ENCODE assay signal across 24 cellular contexts in genomic region chr12:18849080-18849479, GRCh38.
A peak's percentile ranks its signal among the peaks of the same experiment; 100 is the strongest.
DNase-seq lines count a peak whose midpoint lies in the region; ATAC-seq and TF ChIP-seq lines count a peak whose summit lies in the region.
"Had no signal": no experiment of that assay in that cellular context is flagged by ENCODE, and none has a peak within 500 bp of the region (broad histone marks: within the 10 kb centered on the region; RNA-seq: fewer than 3 reads in every experiment).

No MANE protein-coding gene starts in this region.

- H3K14ac ChIP-seq in mesenchymal stem cell (ENCODE audit: low read length in 2 of 2): no peak overlapping the region

- no peaks in the 10 kb centered on the region for H3K36me3 ChIP-seq in mesenchymal stem cell (ENCODE audit: control insufficient read depth in 1 of 2, insufficient read depth in 2 of 2, low read depth in 1 of 2, low read length in 2 of 2)
- no peaks in the 10 kb centered on the region for H3K36me3 ChIP-seq in GM23338 (ENCODE audit: insufficient read depth)
- H3K36me3 ChIP-seq: heart right ventricle, right lobe of liver had no signal

- no peak overlapping the region for H4K8ac ChIP-seq in mesenchymal stem cell (ENCODE audit: low read length)

- H3K27ac Mint-ChIP-seq in Calu3 (ENCODE audit: unreplicated experiment) (no peak overlapping the region), GM23338 (no peak overlapping the region)
- no peak overlapping the region for H3K27ac Mint-ChIP-seq in activated CD8-positive, alpha-beta T cell treated with anti-CD3 and anti-CD28 coated beads for 36 hours
- H3K27ac Mint-ChIP-seq: activated naive CD4-positive, alpha-beta T cell treated with anti-CD3 and anti-CD28 coated beads, Interleukin-2, amount 10 ng/mL, durations not matched to agents 7 days and 5 days; CD4-positive, alpha-beta memory T cell; stimulated activated naive CD8-positive, alpha-beta T cell treated with anti-CD3 and anti-CD28 coated beads, Interleukin-15, amount 100 ng/mL, for 72 hours; type B pancreatic cell had no signal

- CTCF ChIA-PET in Calu3 (lab: Charles Lee): interaction anchor here (0.7 to 1.0 kb wide), 2 partner anchors 10 to 374 kb away, joined by 3 read pairs; no protein-coding TSS in a partner anchor
- CTCF ChIA-PET in activated CD8-positive, alpha-beta T cell treated with anti-CD3 and anti-CD28 coated beads for 36 hours (lab: Charles Lee): interaction anchor here (1.4 kb wide), 1 partner anchor 337 kb away, joined by 4 read pairs; no protein-coding TSS in a partner anchor

- H3K4me3 Mint-ChIP-seq in Calu3 (ENCODE audit: low read depth, unreplicated experiment): no peak overlapping the region
- H3K4me3 Mint-ChIP-seq in GM23338: no peak overlapping the region
- no peak overlapping the region for H3K4me3 Mint-ChIP-seq in activated CD8-positive, alpha-beta T cell treated with anti-CD3 and anti-CD28 coated beads for 36 hours
- H3K4me3 Mint-ChIP-seq: activated naive CD4-positive, alpha-beta T cell treated with anti-CD3 and anti-CD28 coated beads, Interleukin-2, amount 10 ng/mL, durations not matched to agents 7 days and 5 days; CD4-positive, alpha-beta memory T cell; stimulated activated naive CD8-positive, alpha-beta T cell treated with anti-CD3 and anti-CD28 coated beads, Interleukin-15, amount 100 ng/mL, for 72 hours; type B pancreatic cell had no signal

- H2AFZ ChIP-seq in mesenchymal stem cell (ENCODE audit: low read depth, low read length) (no peak overlapping the region), GM23338 (no peak overlapping the region)

- H3K9me2 ChIP-seq in GM23338 (ENCODE audit: insufficient read depth): peaks cover 10% of the 10 kb centered on the region; the same call in 1 of the 2 replicates

- H3K27ac ChIP-seq in mesenchymal stem cell (ENCODE audit: low read length, poor library complexity, severe bottlenecking) (no peak overlapping the region), GM23338 (ENCODE audit: low read depth) (no peak overlapping the region)
- H3K27ac ChIP-seq: heart right ventricle, right lobe of liver had no signal

- H3K27me3 Mint-ChIP-seq in Calu3 (ENCODE audit: unreplicated experiment) (no peaks in the 10 kb centered on the region), GM23338 (ENCODE audit: insufficient read depth, low read depth, poor library complexity) (peaks cover under 1% of the 10 kb centered on the region)
- H3K27me3 Mint-ChIP-seq in activated CD8-positive, alpha-beta T cell treated with anti-CD3 and anti-CD28 coated beads for 36 hours: peaks cover 4% of the 10 kb centered on the region
- H3K27me3 Mint-ChIP-seq: activated naive CD4-positive, alpha-beta T cell treated with anti-CD3 and anti-CD28 coated beads, Interleukin-2, amount 10 ng/mL, durations not matched to agents 7 days and 5 days had no signal

- DNase-seq in Calu3: peak; percentile 3
- peak; percentile 13 for DNase-seq in M059J (ENCODE audit: low read depth)
- peak; percentile 18 for DNase-seq in epithelial cell of proximal tubule (ENCODE audit: low read depth)
- peak; percentile 76 for DNase-seq in mesenchymal stem cell
- no peak for DNase-seq in GM23338 (ENCODE audit: low spot score)
- no peak for DNase-seq in amniotic stem cell (lab: John Stamatoyannopoulos, UW)
- DNase-seq in activated CD8-positive, alpha-beta T cell treated with anti-CD3 and anti-CD28 coated beads for 36 hours: no peak
- DNase-seq: activated CD4-positive, alpha-beta T cell treated with anti-CD3 and anti-CD28 coated beads, Interleukin-2, amount 50 U/mL, for 48 hours; activated naive CD4-positive, alpha-beta T cell treated with anti-CD3 and anti-CD28 coated beads, Interleukin-2, amount 10 ng/mL, durations not matched to agents 7 days and 5 days; CD4-positive, alpha-beta memory T cell; DMS53; erythroblast; GOT3; heart right ventricle; islet precursor cell; midbrain; NCI-H2029 treated with DMSO at 0.1 percent for 48 hours; NCI-H524; right lobe of liver; stimulated activated naive CD8-positive, alpha-beta T cell treated with anti-CD3 and anti-CD28 coated beads, Interleukin-15, amount 100 ng/mL, for 72 hours had no signal

- H3K4me3 ChIP-seq in epithelial cell of proximal tubule (ENCODE audit: low read depth, low read length) (no peak overlapping the region), mesenchymal stem cell (ENCODE audit: insufficient read depth in 1 of 2, low read depth in 1 of 2, low read length in 2 of 2) (no peak overlapping the region), GM23338 (no peak overlapping the region)
- H3K4me3 ChIP-seq: heart right ventricle, K562, right lobe of liver had no signal

- H3K9me3 Mint-ChIP-seq in Calu3 (ENCODE audit: low read depth, unreplicated experiment): no peaks in the 10 kb centered on the region
- H3K9me3 Mint-ChIP-seq in GM23338: no peaks in the 10 kb centered on the region
- H3K9me3 Mint-ChIP-seq in activated CD8-positive, alpha-beta T cell treated with anti-CD3 and anti-CD28 coated beads for 36 hours: no peaks in the 10 kb centered on the region
- H3K9me3 Mint-ChIP-seq: activated naive CD4-positive, alpha-beta T cell treated with anti-CD3 and anti-CD28 coated beads, Interleukin-2, amount 10 ng/mL, durations not matched to agents 7 days and 5 days; stimulated activated naive CD8-positive, alpha-beta T cell treated with anti-CD3 and anti-CD28 coated beads, Interleukin-15, amount 100 ng/mL, for 72 hours; type B pancreatic cell had no signal

- H2BK120ac ChIP-seq in mesenchymal stem cell (ENCODE audit: low read depth, low read length): no peak overlapping the region

- no peak overlapping the region for H3K4me2 ChIP-seq in mesenchymal stem cell (ENCODE audit: low read length, poor library complexity, severe bottlenecking)
- no peak overlapping the region for H3K4me2 ChIP-seq in GM23338

- H3K18ac ChIP-seq in mesenchymal stem cell (ENCODE audit: low read depth in 1 of 2, low read length in 2 of 2): peak overlapping the region in 1 of 2 experiments; percentile 40

- H3K79me1 ChIP-seq in mesenchymal stem cell (replicated peaks; ENCODE audit: low read length, poor library complexity, severe bottlenecking): no peaks in the 10 kb centered on the region

- no peaks in the 10 kb centered on the region for H3K9me3 ChIP-seq in mesenchymal stem cell (ENCODE audit: control insufficient read depth, low read length)
- H3K9me3 ChIP-seq: heart right ventricle, right lobe of liver had no signal

- H2AK5ac ChIP-seq in mesenchymal stem cell (ENCODE audit: low read length, severe bottlenecking): no peak overlapping the region

- no peak overlapping the region for H2BK12ac ChIP-seq in mesenchymal stem cell (ENCODE audit: low read length in 2 of 2)

- H3K23ac ChIP-seq in mesenchymal stem cell (ENCODE audit: low read length in 2 of 2): no peak overlapping the region

- H3K27me3 ChIP-seq in mesenchymal stem cell (ENCODE audit: control insufficient read depth in 1 of 2, insufficient read depth in 1 of 2, low read length in 2 of 2) (no peaks in the 10 kb centered on the region), GM23338 (ENCODE audit: insufficient read depth) (no peaks in the 10 kb centered on the region)
- H3K27me3 ChIP-seq: heart right ventricle, right lobe of liver had no signal

- no peaks in the 10 kb centered on the region for H4K20me1 ChIP-seq in GM23338 (replicated peaks; ENCODE audit: insufficient read depth)

- H3K9ac ChIP-seq in mesenchymal stem cell (ENCODE audit: low read length): no peak overlapping the region

- no peak for ATAC-seq in GM23338
- ATAC-seq in activated CD8-positive, alpha-beta T cell treated with anti-CD3 and anti-CD28 coated beads for 36 hours: no peak
- ATAC-seq in HG02763 (IDR thresholded peaks at IDR 0.05; ENCODE audit: unreplicated experiment): no peak
- ATAC-seq: heart right ventricle; K562; right lobe of liver; Right ventricle myocardium inferior; stimulated activated naive CD8-positive, alpha-beta T cell treated with anti-CD3 and anti-CD28 coated beads, Interleukin-15, amount 100 ng/mL, for 72 hours had no signal

- H3K4me1 ChIP-seq in mesenchymal stem cell (ENCODE audit: control insufficient read depth, insufficient read depth, low read depth, low read length) (peaks cover 2% of the 10 kb centered on the region), GM23338 (ENCODE audit: insufficient read depth) (no peaks in the 10 kb centered on the region)
- H3K4me1 ChIP-seq: heart right ventricle, right lobe of liver had no signal

- H3K4me1 Mint-ChIP-seq in Calu3 (ENCODE audit: low read depth, unreplicated experiment) (peaks cover 24% of the 10 kb centered on the region), GM23338 (0 out of 3 replicates have a peak, but pooled peaks cover 2% of the 10 kb centered on the region)
- H3K4me1 Mint-ChIP-seq in activated CD8-positive, alpha-beta T cell treated with anti-CD3 and anti-CD28 coated beads for 36 hours (ENCODE audit: low read depth): no peaks in the 10 kb centered on the region
- H3K4me1 Mint-ChIP-seq: activated naive CD4-positive, alpha-beta T cell treated with anti-CD3 and anti-CD28 coated beads, Interleukin-2, amount 10 ng/mL, durations not matched to agents 7 days and 5 days; CD4-positive, alpha-beta memory T cell; stimulated activated naive CD8-positive, alpha-beta T cell treated with anti-CD3 and anti-CD28 coated beads, Interleukin-15, amount 100 ng/mL, for 72 hours had no signal

- no peaks in the 10 kb centered on the region for H3K36me3 Mint-ChIP-seq in Calu3 (ENCODE audit: insufficient read depth, unreplicated experiment)
- no peaks in the 10 kb centered on the region for H3K36me3 Mint-ChIP-seq in GM23338 (ENCODE audit: low read depth)
- no peaks in the 10 kb centered on the region for H3K36me3 Mint-ChIP-seq in activated CD8-positive, alpha-beta T cell treated with anti-CD3 and anti-CD28 coated beads for 36 hours (ENCODE audit: low read depth)
- H3K36me3 Mint-ChIP-seq: activated naive CD4-positive, alpha-beta T cell treated with anti-CD3 and anti-CD28 coated beads, Interleukin-2, amount 10 ng/mL, durations not matched to agents 7 days and 5 days; CD4-positive, alpha-beta memory T cell; type B pancreatic cell had no signal

- BruUV-seq in Calu3 (replicated peaks; lab: Mats Ljungman, UMichigan): no TSS peak

- no peak for TF ChIP-seq CTCF in Calu3 (IDR thresholded peaks at IDR 0.05; ENCODE audit: unreplicated experiment)
- TF ChIP-seq CTCF in epithelial cell of proximal tubule (conservative IDR thresholded peaks at IDR 0.05; ENCODE audit: low read depth, low read length): no peak
- TF ChIP-seq CTCF in GM23338 (conservative IDR thresholded peaks at IDR 0.05; ENCODE audit: low read depth in 2 of 2): no peak
- TF ChIP-seq CTCF in activated CD8-positive, alpha-beta T cell treated with anti-CD3 and anti-CD28 coated beads for 36 hours (IDR thresholded peaks at IDR 0.05): no peak

- H2BK5ac ChIP-seq in mesenchymal stem cell (ENCODE audit: low read depth, low read length, poor library complexity, severe bottlenecking): no peak overlapping the region

- no peak overlapping the region for H4K91ac ChIP-seq in mesenchymal stem cell (ENCODE audit: low read length)

- 66% methylated on average over 4 of the region's 4 CpGs for WGBS in mesenchymal stem cell

- peak overlapping the region in 1 of 2 experiments; percentile 41 for H3K4ac ChIP-seq in mesenchymal stem cell (ENCODE audit: low read depth in 1 of 2, low read length in 2 of 2)

- intact Hi-C loops in Calu3 (cut with micrococcal nuclease; ENCODE audit: unreplicated experiment): no loop called here
- intact Hi-C loops in activated CD8-positive, alpha-beta T cell treated with anti-CD3 and anti-CD28 coated beads for 36 hours (cut with micrococcal nuclease): no loop called here

- no peaks in the 10 kb centered on the region for H3K79me2 ChIP-seq in GM23338 (replicated peaks; ENCODE audit: insufficient read depth)

- H3F3A ChIP-seq in GM23338 (replicated peaks; ENCODE audit: low read depth): no peaks in the 10 kb centered on the region

- no peak overlapping the region for H2BK15ac ChIP-seq in mesenchymal stem cell (ENCODE audit: low read depth, poor library complexity, severe bottlenecking)

- POLR2A ChIA-PET in activated CD8-positive, alpha-beta T cell treated with anti-CD3 and anti-CD28 coated beads for 36 hours (lab: Charles Lee): no interaction called here

Comparison
In these comparisons a context has a peak if more than half of its experiments do, and no peak if none do; other contexts are left out.
1. DNase-seq: peak in Calu3 (single experiment), M059J (single experiment), epithelial cell of proximal tubule (single experiment) and mesenchymal stem cell (single experiment); none in GM23338 (single experiment), amniotic stem cell (single experiment) and activated CD8-positive, alpha-beta T cell treated with anti-CD3 and anti-CD28 coated beads for 36 hours (single experiment).